Comparison of ENCODE assay signal across 13 cellular contexts in the genomic region with DNA sequence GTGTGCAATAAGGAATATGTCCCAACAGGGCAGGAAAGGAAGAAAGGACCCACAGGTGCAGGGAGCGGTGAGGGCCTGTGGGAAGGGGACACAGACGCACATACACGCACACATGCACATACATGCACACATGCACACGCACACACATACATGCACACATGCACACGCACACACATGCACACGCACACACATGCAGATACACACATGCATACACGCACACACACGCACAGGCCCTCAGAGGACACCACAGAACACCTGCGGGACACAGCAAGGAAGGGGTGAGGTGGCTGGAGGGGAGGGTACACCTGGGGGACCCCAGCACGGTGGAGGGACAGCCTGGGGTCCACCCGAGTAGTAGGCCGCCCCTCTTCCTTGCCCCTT. TPM values are rescaled to one million over a fixed set of nuclear protein-coding genes. Genes with fewer than 3 reads are reported as not detected.
DNase-seq lines count a peak whose midpoint lies in the region; ATAC-seq and TF ChIP-seq lines count a peak whose summit lies in the region.
"Had no signal": no experiment of that assay in that cellular context is flagged by ENCODE, and none has a peak within 500 bp of the region (broad histone marks: within the 10 kb centered on the region; RNA-seq: fewer than 3 reads in every experiment).

No MANE protein-coding gene starts in this region.

- POLR2A ChIA-PET in activated CD8-positive, alpha-beta T cell treated with anti-CD3 and anti-CD28 coated beads for 36 hours (lab: Charles Lee): interaction anchor here (0.8 to 1.2 kb wide), 3 partner anchors 12 to 60 kb away, joined by 3 to 8 read pairs (median 3); a partner anchor contains a TSS

- no peak for DNase-seq in activated T-cell treated with anti-CD3 and anti-CD28 coated beads, Interleukin-2, amount 50 U/mL, for 4 hours
- no peak for DNase-seq in activated T-cell treated with anti-CD3 and anti-CD28 coated beads, Interleukin-2, amount 50 U/mL, for 1 hour
- DNase-seq in activated CD8-positive, alpha-beta T cell treated with anti-CD3 and anti-CD28 coated beads for 36 hours: no peak
- DNase-seq in stimulated activated naive B cell treated with anti-CD40 and anti-IgM and Interleukin-4, amounts not matched to agents 10 μg/mL and 1 μg/mL and 100 μg/mL, for 72 hours: no peak
- DNase-seq in CD14-positive monocyte (ENCODE audit: low spot score) (no peak), NCI-H1105 (lab: John Stamatoyannopoulos, UW) (no peak), smooth muscle cell (lab: John Stamatoyannopoulos, UW; ENCODE audit: unreplicated experiment) (no peak)
- DNase-seq: HFFc6, NCI-H1694, OCI-M1 had no signal

- H3K36me3 Mint-ChIP-seq in activated T-cell treated with anti-CD3 and anti-CD28 coated beads, Interleukin-2, amount 50 U/mL, for 4 hours (ENCODE audit: insufficient read depth): peaks cover 11% of the 10 kb centered on the region
- H3K36me3 Mint-ChIP-seq in activated CD8-positive, alpha-beta T cell treated with anti-CD3 and anti-CD28 coated beads for 36 hours (ENCODE audit: low read depth): peaks cover 32% of the 10 kb centered on the region
- peaks cover 25 to 42% of the 10 kb centered on the region in 2 donors for H3K36me3 Mint-ChIP-seq in stimulated activated naive B cell treated with anti-CD40 and anti-IgM and Interleukin-4, amounts not matched to agents 10 μg/mL and 1 μg/mL and 100 μg/mL, for 72 hours
- H3K36me3 Mint-ChIP-seq in CD14-positive monocyte: peaks cover 34 to 40% of the 10 kb centered on the region in 2 donors

- peak overlapping the region; percentile 71 for H3K4me3 Mint-ChIP-seq in activated T-cell treated with anti-CD3 and anti-CD28 coated beads, Interleukin-2, amount 50 U/mL, for 4 hours
- peak overlapping the region; percentile 58 for H3K4me3 Mint-ChIP-seq in activated CD8-positive, alpha-beta T cell treated with anti-CD3 and anti-CD28 coated beads for 36 hours
- H3K4me3 Mint-ChIP-seq in stimulated activated naive B cell treated with anti-CD40 and anti-IgM and Interleukin-4, amounts not matched to agents 10 μg/mL and 1 μg/mL and 100 μg/mL, for 72 hours: peak overlapping the region; percentile 62 to 70
- peak overlapping the region in 1 of 2 donors; percentile 56 for H3K4me3 Mint-ChIP-seq in CD14-positive monocyte
- H3K4me3 Mint-ChIP-seq: HFFc6 had no signal

- 82% methylated on average over 12 of the region's 12 CpGs for WGBS in smooth muscle cell (ENCODE audit: low lambda C conversion rate)

- H3K4me3 ChIP-seq in iPS-20b (ENCODE audit: low read length): peak overlapping the region; percentile 56
- H3K4me3 ChIP-seq in smooth muscle cell: no peak overlapping the region

- intact Hi-C loops in activated CD8-positive, alpha-beta T cell treated with anti-CD3 and anti-CD28 coated beads for 36 hours (cut with micrococcal nuclease): no loop called here
- intact Hi-C loops in CD14-positive monocyte (cut with micrococcal nuclease): no loop called here

- H3K36me3 ChIP-seq in iPS-20b (ENCODE audit: insufficient read depth, low read depth, low read length) (peaks cover 8% of the 10 kb centered on the region), smooth muscle cell (ENCODE audit: low read depth) (no peaks in the 10 kb centered on the region)

- no peak for ATAC-seq in activated T-cell treated with anti-CD3 and anti-CD28 coated beads, Interleukin-2, amount 50 U/mL, for 4 hours
- ATAC-seq in activated CD8-positive, alpha-beta T cell treated with anti-CD3 and anti-CD28 coated beads for 36 hours: peak; percentile 12
- ATAC-seq in stimulated activated naive B cell treated with anti-CD40 and anti-IgM and Interleukin-4, amounts not matched to agents 10 μg/mL and 1 μg/mL and 100 μg/mL, for 72 hours (replicated peaks): peak in 1 of 2 donors; percentile 6
- ATAC-seq: sciatic nerve had no signal

- H3K27me3 Mint-ChIP-seq in activated T-cell treated with anti-CD3 and anti-CD28 coated beads, Interleukin-2, amount 50 U/mL, for 4 hours (ENCODE audit: low read depth): no peaks in the 10 kb centered on the region
- H3K27me3 Mint-ChIP-seq in activated CD8-positive, alpha-beta T cell treated with anti-CD3 and anti-CD28 coated beads for 36 hours: no peaks in the 10 kb centered on the region
- H3K27me3 Mint-ChIP-seq in stimulated activated naive B cell treated with anti-CD40 and anti-IgM and Interleukin-4, amounts not matched to agents 10 μg/mL and 1 μg/mL and 100 μg/mL, for 72 hours: no peaks in the 10 kb centered on the region
- peaks cover 5 to 20% (median 12%) of the 10 kb centered on the region in 3 donors for H3K27me3 Mint-ChIP-seq in CD14-positive monocyte (ENCODE audit: low read depth in 3 of 3)

- peak overlapping the region; percentile 69; the same call in 1 of the 2 replicates for H3K9ac ChIP-seq in iPS-20b (ENCODE audit: low read depth, low read length)
- H3K9ac ChIP-seq in smooth muscle cell (ENCODE audit: low read depth): no peak overlapping the region

- H3K27me3 ChIP-seq in iPS-20b (ENCODE audit: insufficient read depth, low read length): no peaks in the 10 kb centered on the region
- no peaks in the 10 kb centered on the region for H3K27me3 ChIP-seq in smooth muscle cell (ENCODE audit: low read depth)

- peaks cover 13% of the 10 kb centered on the region for H3K4me1 ChIP-seq in iPS-20b (ENCODE audit: insufficient read depth, low read length)
- H3K4me1 ChIP-seq in smooth muscle cell (ENCODE audit: low read depth): peaks cover 14% of the 10 kb centered on the region

- no peaks in the 10 kb centered on the region for H3F3A ChIP-seq in smooth muscle cell (ENCODE audit: low read depth)

- no peak overlapping the region for H3K4me2 ChIP-seq in smooth muscle cell

- H3K27ac Mint-ChIP-seq in activated CD8-positive, alpha-beta T cell treated with anti-CD3 and anti-CD28 coated beads for 36 hours: peak overlapping the region; percentile 76
- no peak overlapping the region for H3K27ac Mint-ChIP-seq in stimulated activated naive B cell treated with anti-CD40 and anti-IgM and Interleukin-4, amounts not matched to agents 10 μg/mL and 1 μg/mL and 100 μg/mL, for 72 hours
- peak overlapping the region in 1 of 7 donors; percentile 68 for H3K27ac Mint-ChIP-seq in CD14-positive monocyte
- H3K27ac Mint-ChIP-seq: HFFc6 had no signal

- peaks cover 38% of the 10 kb centered on the region for H3K4me1 Mint-ChIP-seq in activated T-cell treated with anti-CD3 and anti-CD28 coated beads, Interleukin-2, amount 50 U/mL, for 4 hours (ENCODE audit: low read depth)
- H3K4me1 Mint-ChIP-seq in activated CD8-positive, alpha-beta T cell treated with anti-CD3 and anti-CD28 coated beads for 36 hours (ENCODE audit: low read depth): peaks cover 52% of the 10 kb centered on the region
- peaks cover 42 to 62% of the 10 kb centered on the region in 2 donors for H3K4me1 Mint-ChIP-seq in stimulated activated naive B cell treated with anti-CD40 and anti-IgM and Interleukin-4, amounts not matched to agents 10 μg/mL and 1 μg/mL and 100 μg/mL, for 72 hours
- H3K4me1 Mint-ChIP-seq in CD14-positive monocyte: peaks cover 18% of the 10 kb centered on the region

- peaks cover 76% of the 10 kb centered on the region for H3K79me2 ChIP-seq in smooth muscle cell (ENCODE audit: low read depth)

- no peak overlapping the region for H2AFZ ChIP-seq in smooth muscle cell (ENCODE audit: low read depth)

- no peak for TF ChIP-seq CTCF in activated CD8-positive, alpha-beta T cell treated with anti-CD3 and anti-CD28 coated beads for 36 hours (IDR thresholded peaks at IDR 0.05)
- TF ChIP-seq CTCF in CD14-positive monocyte (IDR thresholded peaks at IDR 0.05) (no peak), smooth muscle cell (IDR thresholded peaks at IDR 0.05; ENCODE audit: borderline replicate concordance, insufficient read depth, poor library complexity, severe bottlenecking) (no peak)

- peaks cover 10% of the 10 kb centered on the region for H3K9me3 ChIP-seq in iPS-20b (ENCODE audit: insufficient read depth, low read depth, low read length)
- H3K9me3 ChIP-seq in smooth muscle cell (replicated peaks; ENCODE audit: low read depth): no peaks in the 10 kb centered on the region

- CTCF ChIA-PET in activated CD8-positive, alpha-beta T cell treated with anti-CD3 and anti-CD28 coated beads for 36 hours (lab: Charles Lee): interaction anchor here (1.2 to 2.3 kb wide), 4 partner anchors 13 to 143 kb away, joined by 3 to 14 read pairs (median 4); a partner anchor contains a TSS

- H3K9me3 Mint-ChIP-seq in activated T-cell treated with anti-CD3 and anti-CD28 coated beads, Interleukin-2, amount 50 U/mL, for 4 hours: no peaks in the 10 kb centered on the region
- H3K9me3 Mint-ChIP-seq in activated CD8-positive, alpha-beta T cell treated with anti-CD3 and anti-CD28 coated beads for 36 hours: peaks cover 19% of the 10 kb centered on the region
- H3K9me3 Mint-ChIP-seq in stimulated activated naive B cell treated with anti-CD40 and anti-IgM and Interleukin-4, amounts not matched to agents 10 μg/mL and 1 μg/mL and 100 μg/mL, for 72 hours: peaks cover 3% of the 10 kb centered on the region in 2 donors
- H3K9me3 Mint-ChIP-seq in CD14-positive monocyte: peaks cover 3 to 9% (median 8%) of the 10 kb centered on the region in 7 donors

- peaks cover 90% of the 10 kb centered on the region for H4K20me1 ChIP-seq in smooth muscle cell (ENCODE audit: low read depth)

- H3K27ac ChIP-seq in iPS-20b (ENCODE audit: low read length): peak overlapping the region; percentile 40
- no peak overlapping the region for H3K27ac ChIP-seq in smooth muscle cell (ENCODE audit: low read depth)

RNA-seq across cellular contexts. Expression of a gene that starts 12.9 kb away (rescaled TPM):
- 10 to 100 TPM; 12.1 to 20.9 (median 16.7) TPM for total RNA-seq in activated T-cell treated with anti-CD3 and anti-CD28 coated beads, Interleukin-2, amount 50 U/mL, for 4 hours
- 10 to 100 TPM; 20.4 to 22.2 TPM for total RNA-seq in activated CD8-positive, alpha-beta T cell treated with anti-CD3 and anti-CD28 coated beads for 36 hours
- polyA plus RNA-seq in CD14-positive monocyte: 10 to 100 TPM in 1 of 2 donors, 1 to 10 TPM in 1; 6.5 to 10.1 TPM
- total RNA-seq in smooth muscle cell: 8.2 and 13.2 TPM in 2 replicates
- 27.2 and 29.9 TPM in 2 replicates for polyA plus RNA-seq in smooth muscle cell

RNA-seq across cellular contexts. Expression of a gene that starts 20.8 kb away (rescaled TPM):
- 1 to 10 TPM in 1 of 3 donors, under 1 TPM in 2; 0.61 to 1.1 (median 0.66) TPM for total RNA-seq in activated T-cell treated with anti-CD3 and anti-CD28 coated beads, Interleukin-2, amount 50 U/mL, for 4 hours
- total RNA-seq in activated CD8-positive, alpha-beta T cell treated with anti-CD3 and anti-CD28 coated beads for 36 hours: 1 to 10 TPM in 1 of 2 experiments, under 1 TPM in 1; 0.69 to 2.4 TPM
- polyA plus RNA-seq in CD14-positive monocyte (not detected), smooth muscle cell (1.2 and 9.0 TPM in 2 replicates)
- 1.7 and 6.2 TPM in 2 replicates for total RNA-seq in smooth muscle cell
- total RNA-seq: fibroblast of lung, HFFc6 had no signal
- polyA plus RNA-seq: fibroblast of lung had no signal
